In the genomic region with DNA sequence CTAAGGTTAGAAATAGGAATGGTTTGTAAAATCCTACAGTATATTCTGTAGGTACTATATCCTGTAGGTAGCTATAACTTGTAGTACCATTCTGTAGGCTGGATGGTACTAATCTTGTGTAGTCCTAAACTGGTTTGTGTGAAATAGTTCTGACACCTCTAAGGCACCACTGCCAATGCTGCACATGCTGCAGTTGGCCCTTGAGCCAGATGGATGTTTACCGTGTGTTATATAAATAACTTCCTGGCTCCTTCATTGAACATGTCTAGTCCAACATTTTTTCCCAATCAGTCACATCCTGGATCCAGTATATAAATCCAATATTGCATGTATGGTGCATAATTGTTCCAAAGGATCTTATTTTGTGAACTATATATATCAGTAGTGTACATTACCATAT, we compare ENCODE assay signal across 14 cellular contexts.
DNase-seq lines count a peak whose midpoint lies in the region; ATAC-seq, FAIRE-seq and TF ChIP-seq lines count a peak whose summit lies in the region.
"Had no signal": no experiment of that assay in that cellular context is flagged by ENCODE, and none has a peak within 500 bp of the region (broad histone marks: within the 10 kb centered on the region; RNA-seq: fewer than 3 reads in every experiment).

No MANE protein-coding gene starts in this region.

- H3K36me3 ChIP-seq in aorta (ENCODE audit: control insufficient read depth in 1 of 2, insufficient read depth in 2 of 2, low read length in 1 of 2), result no peaks in the 10 kb centered on the region

- peaks cover 44% of the 10 kb centered on the region for H3K4me1 Mint-ChIP-seq in osteocyte (ENCODE audit: unreplicated experiment)
- H3K4me1 Mint-ChIP-seq in activated naive CD4-positive, alpha-beta T cell treated with anti-CD3 and anti-CD28 coated beads for 36 hours (ENCODE audit: low read depth), result peaks cover 2% of the 10 kb centered on the region
- H3K4me1 Mint-ChIP-seq: brain, immature natural killer cell, naive B cell had no signal

- no peaks in the 10 kb centered on the region for H3K4me1 ChIP-seq in aorta (ENCODE audit: control insufficient read depth in 1 of 2, insufficient read depth in 2 of 2, low read length in 2 of 2)

- no peak for TF ChIP-seq CTCF in osteocyte (IDR thresholded peaks at IDR 0.05)

- intact Hi-C loops in activated naive CD4-positive, alpha-beta T cell treated with anti-CD3 and anti-CD28 coated beads for 36 hours (cut with micrococcal nuclease), result loop anchor here (5.0 kb wide), 1 partner anchor 43 kb away; no protein-coding TSS in a partner anchor
- intact Hi-C loops in aorta (cut with DNase I), result no loop called here
- intact Hi-C loops in posterior vena cava (cut with DNase I), result no loop called here

- 3 to 8% methylated on average over 1 of the region's 1 CpG for WGBS in aorta, 2 donors

- ATAC-seq in aorta (ENCODE audit: low FRiP score), result no peak
- ATAC-seq: activated CD4-positive, alpha-beta T cell treated with anti-CD3 and anti-CD28 coated beads for 36 hours had no signal

- no peaks in the 10 kb centered on the region for H3K9me3 Mint-ChIP-seq in osteocyte (ENCODE audit: unreplicated experiment)
- H3K9me3 Mint-ChIP-seq in activated naive CD4-positive, alpha-beta T cell treated with anti-CD3 and anti-CD28 coated beads for 36 hours, result no peaks in the 10 kb centered on the region
- H3K9me3 Mint-ChIP-seq: brain, immature natural killer cell, naive B cell had no signal

- TF ChIP-seq POLR2A in GM12891 (IDR thresholded peaks at IDR 0.05; ENCODE audit: low read depth, low read length), result no peak

- DNase-seq in GM12891 (ENCODE audit: insufficient read length, low spot score) (no peak), NCI-H774 (lab: John Stamatoyannopoulos, UW) (peak; percentile 10), epithelial cell of prostate (ENCODE audit: low read depth, low spot score) (no peak), osteocyte (ENCODE audit: extremely low spot score, unreplicated experiment) (no peak), aorta (no peak), posterior vena cava (ENCODE audit: low spot score) (no peak)
- DNase-seq in activated naive CD4-positive, alpha-beta T cell treated with anti-CD3 and anti-CD28 coated beads for 36 hours, result no peak
- DNase-seq: activated CD4-positive, alpha-beta T cell treated with anti-CD3 and anti-CD28 coated beads for 36 hours; Caco-2; immature natural killer cell; naive B cell; NCI-H1436; NK-92 treated with Interleukin-12 subunit alpha and Interleukin-12 subunit beta, amount 100 ng/mL, for 24 hours had no signal

- peaks cover 29% of the 10 kb centered on the region for H3K36me3 Mint-ChIP-seq in osteocyte (ENCODE audit: unreplicated experiment)
- H3K36me3 Mint-ChIP-seq in activated naive CD4-positive, alpha-beta T cell treated with anti-CD3 and anti-CD28 coated beads for 36 hours (ENCODE audit: low read depth), result peaks cover 24% of the 10 kb centered on the region

- no peaks in the 10 kb centered on the region for H3K27me3 Mint-ChIP-seq in osteocyte (ENCODE audit: unreplicated experiment)
- no peaks in the 10 kb centered on the region for H3K27me3 Mint-ChIP-seq in activated naive CD4-positive, alpha-beta T cell treated with anti-CD3 and anti-CD28 coated beads for 36 hours (ENCODE audit: low read depth)
- H3K27me3 Mint-ChIP-seq: activated CD4-positive, alpha-beta T cell treated with anti-CD3 and anti-CD28 coated beads for 36 hours; naive B cell had no signal

- peak; percentile 48 for FAIRE-seq in GM12891 (lab: Jason Lieb, UNC)

- H3K27me3 ChIP-seq in aorta (ENCODE audit: control insufficient read depth in 1 of 2, insufficient read depth in 2 of 2, low read length in 1 of 2), result no peaks in the 10 kb centered on the region

- H3K4me3 Mint-ChIP-seq in osteocyte (ENCODE audit: unreplicated experiment), result no peak overlapping the region
- H3K4me3 Mint-ChIP-seq in activated naive CD4-positive, alpha-beta T cell treated with anti-CD3 and anti-CD28 coated beads for 36 hours, result no peak overlapping the region
- H3K4me3 Mint-ChIP-seq: activated CD4-positive, alpha-beta T cell treated with anti-CD3 and anti-CD28 coated beads for 36 hours; brain; immature natural killer cell; naive B cell had no signal

- CTCF ChIA-PET in activated naive CD4-positive, alpha-beta T cell treated with anti-CD3 and anti-CD28 coated beads for 36 hours (lab: Charles Lee), result interaction anchor here (0.6 to 0.7 kb wide), 2 partner anchors 826 to 1225 kb away, joined by 3 to 4 read pairs; no protein-coding TSS in a partner anchor

- H3K27ac ChIP-seq in epithelial cell of prostate, result peak overlapping the region; percentile 59
- H3K27ac ChIP-seq in aorta (ENCODE audit: low read depth in 1 of 2, low read length in 2 of 2), result no peak overlapping the region

- H3K27ac Mint-ChIP-seq in osteocyte (ENCODE audit: unreplicated experiment), result peak overlapping the region; percentile 8
- no peak overlapping the region for H3K27ac Mint-ChIP-seq in activated naive CD4-positive, alpha-beta T cell treated with anti-CD3 and anti-CD28 coated beads for 36 hours
- H3K27ac Mint-ChIP-seq: activated CD4-positive, alpha-beta T cell treated with anti-CD3 and anti-CD28 coated beads for 36 hours; brain had no signal

- no peak overlapping the region for H3K4me3 ChIP-seq in aorta (ENCODE audit: low read length in 2 of 2)

- no peaks in the 10 kb centered on the region for H3K9me3 ChIP-seq in aorta (ENCODE audit: control insufficient read depth, low read length)
- H3K9me3 ChIP-seq: Caco-2 had no signal

TF ChIP-seq in GM12891, 5 proteins besides CTCF, POLR2A, EP300 and RAD21:
- TF ChIP-seq POLR2AphosphoS5 (IDR thresholded peaks at IDR 0.05; ENCODE audit: low read depth, low read length) (no peak), TAF1 (IDR thresholded peaks at IDR 0.05; ENCODE audit: low read depth, low read length) (no peak), PAX5 (IDR thresholded peaks at IDR 0.05; ENCODE audit: insufficient read depth, low read length, severe bottlenecking) (no peak), SPI1 (IDR thresholded peaks at IDR 0.05; ENCODE audit: low read depth, low read length) (no peak), POU2F2 (IDR thresholded peaks at IDR 0.05; ENCODE audit: low read depth, low read length) (no peak)
